In the genomic region with DNA sequence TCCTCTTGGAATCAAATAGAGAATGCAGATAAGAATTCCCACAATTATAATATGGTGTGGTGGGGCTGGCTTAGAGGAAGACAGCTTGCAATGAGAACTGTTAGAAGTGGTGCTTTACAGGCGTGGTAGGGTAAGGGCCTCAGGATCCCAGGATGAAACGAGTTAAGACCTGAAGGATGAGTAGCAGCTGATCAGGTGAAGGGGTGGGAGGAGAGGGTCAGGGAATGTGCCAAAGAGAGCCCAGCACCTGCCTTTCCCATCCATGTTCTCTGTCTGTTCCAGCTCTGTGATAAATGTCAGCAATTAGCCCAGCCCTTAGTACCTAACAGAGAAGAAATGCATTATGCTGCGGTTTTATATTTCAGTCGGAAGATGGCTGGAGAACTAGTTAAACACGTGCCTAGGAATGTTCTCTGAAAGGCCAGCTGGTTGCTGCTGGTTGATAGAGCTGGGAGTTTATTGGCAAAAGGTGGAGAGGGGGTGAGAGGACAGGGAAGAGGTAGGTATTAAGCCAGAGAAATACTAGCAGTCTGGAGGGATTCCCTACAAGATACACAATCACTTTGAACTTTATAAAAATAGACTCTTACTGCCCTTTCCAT, we compare ENCODE assay signal across 19 cellular contexts.
DNase-seq lines count a peak whose midpoint lies in the region; ATAC-seq and TF ChIP-seq lines count a peak whose summit lies in the region.
"Had no signal": no experiment of that assay in that cellular context is flagged by ENCODE, and none has a peak within 500 bp of the region (broad histone marks: within the 10 kb centered on the region; RNA-seq: fewer than 3 reads in every experiment).

No MANE protein-coding gene starts in this region.

- no peaks in the 10 kb centered on the region for H3K36me3 ChIP-seq in WERI-Rb-1
- H3K36me3 ChIP-seq: sigmoid colon, thyroid gland had no signal

- H3K27me3 ChIP-seq in foreskin keratinocyte (no peaks in the 10 kb centered on the region), dorsolateral prefrontal cortex (no peaks in the 10 kb centered on the region), WERI-Rb-1 (ENCODE audit: insufficient read depth, low read depth, severe bottlenecking) (no peaks in the 10 kb centered on the region)
- H3K27me3 ChIP-seq: sigmoid colon, thyroid gland had no signal

- no peaks in the 10 kb centered on the region for H3K4me1 ChIP-seq in foreskin keratinocyte
- H3K4me1 ChIP-seq: sigmoid colon, thyroid gland had no signal

- H3K4me3 ChIP-seq in dorsolateral prefrontal cortex (no peak overlapping the region), WERI-Rb-1 (ENCODE audit: low read depth, low read length) (no peak overlapping the region)
- H3K4me3 ChIP-seq: sigmoid colon, thyroid gland had no signal

- intact Hi-C loops in dorsolateral prefrontal cortex (cut with DNase I): no loop called here

- ATAC-seq in foreskin keratinocyte (peak; percentile 57), GM18520 (IDR thresholded peaks at IDR 0.05; ENCODE audit: unreplicated experiment) (no peak)
- ATAC-seq: left lobe of liver had no signal

- TF ChIP-seq CTCF in foreskin keratinocyte (conservative IDR thresholded peaks at IDR 0.05) (no peak), dorsolateral prefrontal cortex (IDR thresholded peaks at IDR 0.05 in 54 of 56, conservative IDR thresholded peaks at IDR 0.05 in 2 of 56; ENCODE audit: low read depth in 1 of 56, partially characterized antibody in 56 of 56) (no peak), WERI-Rb-1 (IDR thresholded peaks at IDR 0.05; ENCODE audit: low read depth, low read length) (no peak)

- H3K9me3 ChIP-seq in WERI-Rb-1 (ENCODE audit: severe bottlenecking): no peaks in the 10 kb centered on the region
- H3K9me3 ChIP-seq: sigmoid colon, thyroid gland had no signal

- DNase-seq in DMS153 (lab: John Stamatoyannopoulos, UW): peak; percentile 34
- DNase-seq in NCI-H1105 (lab: John Stamatoyannopoulos, UW): peak; percentile 43
- peak; percentile 84 for DNase-seq in NCI-H510A (lab: John Stamatoyannopoulos, UW)
- DNase-seq in foreskin keratinocyte: peak; percentile 12 to 36
- no peak for DNase-seq in amniotic stem cell (lab: John Stamatoyannopoulos, UW)
- DNase-seq in dorsolateral prefrontal cortex: no peak
- no peak for DNase-seq in WERI-Rb-1
- DNase-seq: activated CD4-positive, alpha-beta T cell treated with anti-CD3 and anti-CD28 coated beads, Interleukin-2, amount 10 ng/mL, durations not matched to agents 24 days and 14 days; activated naive CD8-positive, alpha-beta T cell treated with anti-CD3 and anti-CD28 coated beads for 36 hours; C1 segment of cervical spinal cord; glutamatergic neuron; NCI-H2227 treated with DMSO at 0.1 percent for 48 hours; posterior cingulate gyrus; sigmoid colon; stimulated activated naive CD4-positive, alpha-beta T cell; SW 1271; thyroid gland had no signal

- H3K27ac ChIP-seq in foreskin keratinocyte: no peak overlapping the region
- H3K27ac ChIP-seq in dorsolateral prefrontal cortex: no peak overlapping the region
- H3K27ac ChIP-seq in WERI-Rb-1: no peak overlapping the region
- H3K27ac ChIP-seq: sigmoid colon, thyroid gland had no signal

Comparison
In these comparisons a context has a peak if more than half of its experiments do, and no peak if none do; other contexts are left out.
1. DNase-seq: peak in DMS153 (single experiment), NCI-H1105 (single experiment), NCI-H510A (single experiment) and foreskin keratinocyte (2 of 2); none in amniotic stem cell (single experiment), dorsolateral prefrontal cortex (0 of 10) and WERI-Rb-1 (single experiment).